ENCODE assay signal across 24 cellular contexts in genomic region chr14:66306101-66306500, GRCh38.
"Had no signal": no experiment of that assay in that cellular context is flagged by ENCODE, and none has a peak within 500 bp of the region (broad histone marks: within the 10 kb centered on the region; RNA-seq: fewer than 3 reads in every experiment).

No MANE protein-coding gene starts in this region.

- H3K27me3 ChIP-seq: neural progenitor cell, ovary, right lobe of liver, sigmoid colon, stomach, thyroid gland, tibial nerve, upper lobe of left lung, vagina had no signal

- FAIRE-seq: small intestine had no signal

- H3K4me1 ChIP-seq: neural progenitor cell, parathyroid adenoma, psoas muscle, right lobe of liver, sigmoid colon, stomach, thyroid gland, tibial nerve, upper lobe of left lung, vagina had no signal

- H3K27ac ChIP-seq: neural progenitor cell, ovary, parathyroid adenoma, psoas muscle, right lobe of liver, sigmoid colon, stomach, thoracic aorta, thyroid gland, tibial nerve, upper lobe of left lung, vagina had no signal

- H3K4me3 ChIP-seq: neural progenitor cell, ovary, psoas muscle, right lobe of liver, sigmoid colon, stomach, thoracic aorta, thyroid gland, tibial nerve, upper lobe of left lung, vagina had no signal

- H3K36me3 ChIP-seq: neural progenitor cell, ovary, right lobe of liver, sigmoid colon, stomach, thoracic aorta, thyroid gland, tibial nerve, upper lobe of left lung, vagina had no signal

- DNase-seq: natural killer cell; occipital lobe; ovary; posterior cingulate gyrus; psoas muscle; right cardiac atrium; right lobe of liver; sigmoid colon; small intestine; stimulated activated CD4-positive, alpha-beta T cell treated with anti-CD3 and anti-CD28 coated beads, Interleukin-15, amount 100 ng/mL, for 24 hours; stimulated activated CD4-positive, alpha-beta T cell treated with anti-CD3 and anti-CD28 coated beads, Interleukin-2, amount 100 ng/mL, for 24 hours; stimulated activated CD4-positive, alpha-beta T cell treated with anti-CD3 and anti-CD28 coated beads, Interleukin-2, amount 100 ng/mL, for 48 hours; stimulated activated CD4-positive, alpha-beta T cell treated with anti-CD3 and anti-CD28 coated beads, Interleukin-4, amount 100 ng/mL, for 24 hours; stimulated activated naive B cell treated with anti-CD40 and anti-IgM and Interleukin-4, amounts not matched to agents 10 μg/mL and 1 μg/mL and 100 μg/mL, for 72 hours; stimulated activated naive CD4-positive, alpha-beta T cell treated with Interleukin-2 at 50 U/mL for 16 hours; stomach; thyroid gland; trophoblast cell; upper lobe of left lung had no signal

- H3K9me3 ChIP-seq: ovary, psoas muscle, right lobe of liver, sigmoid colon, thoracic aorta, thyroid gland, tibial nerve, upper lobe of left lung, vagina had no signal
